In the genomic region with DNA sequence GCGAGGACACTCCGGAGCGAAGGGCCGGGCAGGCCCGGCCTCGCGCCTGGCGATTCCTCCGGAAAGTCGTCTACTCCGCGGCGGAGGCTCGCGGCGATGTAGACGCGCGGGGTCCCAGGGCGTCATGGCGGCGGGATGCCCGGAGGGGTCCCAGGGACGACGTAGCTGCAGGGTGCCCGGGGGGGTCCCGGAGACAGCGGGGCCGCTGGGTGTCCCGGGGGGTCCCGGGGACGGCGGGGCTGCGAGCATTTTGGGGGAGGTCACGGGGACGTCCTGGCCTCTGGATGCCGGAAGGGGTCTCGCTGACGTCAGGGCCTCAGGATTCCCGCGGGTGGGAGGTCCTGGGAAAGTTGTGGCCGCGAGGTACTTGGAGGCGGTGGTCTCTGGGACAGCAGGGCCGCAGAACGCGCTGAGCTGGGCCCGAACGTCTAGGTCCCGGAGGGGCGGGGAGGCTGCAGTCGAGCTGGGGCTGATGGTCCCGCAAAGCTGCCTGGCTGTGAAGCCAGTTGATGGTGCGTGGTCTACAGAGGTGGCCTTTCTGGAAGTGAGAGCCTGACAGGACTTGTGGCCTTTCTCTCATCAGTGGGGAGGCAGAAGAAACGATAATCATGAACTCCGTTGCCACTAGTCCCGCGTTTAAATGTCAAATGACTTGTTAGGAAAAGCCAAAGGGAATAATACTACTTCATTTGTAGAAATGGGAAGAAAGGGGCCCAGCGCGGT, we compare ENCODE assay signal across 8 cellular contexts.
DNase-seq lines count a peak whose midpoint lies in the region; ATAC-seq and TF ChIP-seq lines count a peak whose summit lies in the region.

No MANE protein-coding gene starts in this region.

- DNase-seq in NCI-H1417 (lab: John Stamatoyannopoulos, UW), result peak in 2 of 3 experiments; percentile 19 to 42
- DNase-seq in NCI-H1417 treated with DMSO at 0.1 percent for 48 hours (lab: John Stamatoyannopoulos, UW), result no peak
- peak; percentile 14 for DNase-seq in effector CD4-positive, alpha-beta T cell
- peak; percentile 12 to 28 for DNase-seq in memory B cell (ENCODE audit: low spot score in 2 of 2)
- no peak for DNase-seq in NCI-H1092 treated with DMSO at 0.1 percent for 48 hours (lab: John Stamatoyannopoulos, UW)

- no peaks in the 10 kb centered on the region for H3K27me3 Mint-ChIP-seq in memory B cell
- no peaks in the 10 kb centered on the region for H3K27me3 Mint-ChIP-seq in stimulated activated naive CD8-positive, alpha-beta T cell treated with anti-CD3 and anti-CD28 coated beads, Interleukin-15, Interleukin-2, amounts not matched to agents 100 ng/mL and 50 ng/mL, for 24 hours

- no peak for TF ChIP-seq CTCF in WI38 (IDR thresholded peaks at IDR 0.05; ENCODE audit: low read depth, low read length)

- H3K4me3 ChIP-seq in WI38 (ENCODE audit: low read depth, low read length), result peak overlapping the region; percentile 97

- H3K9me3 Mint-ChIP-seq in memory B cell, result no peaks in the 10 kb centered on the region
- H3K9me3 Mint-ChIP-seq in stimulated activated naive CD8-positive, alpha-beta T cell treated with anti-CD3 and anti-CD28 coated beads, Interleukin-15, Interleukin-2, amounts not matched to agents 100 ng/mL and 50 ng/mL, for 24 hours, result no peaks in the 10 kb centered on the region

- peaks cover 6% of the 10 kb centered on the region for H3K4me1 Mint-ChIP-seq in memory B cell
- H3K4me1 Mint-ChIP-seq in stimulated activated naive CD8-positive, alpha-beta T cell treated with anti-CD3 and anti-CD28 coated beads, Interleukin-15, Interleukin-2, amounts not matched to agents 100 ng/mL and 50 ng/mL, for 24 hours (ENCODE audit: low read depth), result peaks cover 24% of the 10 kb centered on the region

- peaks cover 12% of the 10 kb centered on the region for H3K36me3 Mint-ChIP-seq in memory B cell
- peaks cover 51% of the 10 kb centered on the region for H3K36me3 Mint-ChIP-seq in stimulated activated naive CD8-positive, alpha-beta T cell treated with anti-CD3 and anti-CD28 coated beads, Interleukin-15, Interleukin-2, amounts not matched to agents 100 ng/mL and 50 ng/mL, for 24 hours (ENCODE audit: low read depth)

- H3K27ac Mint-ChIP-seq in memory B cell, result peak overlapping the region; percentile 98
- peak overlapping the region; percentile 93 for H3K27ac Mint-ChIP-seq in stimulated activated naive CD8-positive, alpha-beta T cell treated with anti-CD3 and anti-CD28 coated beads, Interleukin-15, Interleukin-2, amounts not matched to agents 100 ng/mL and 50 ng/mL, for 24 hours

- ATAC-seq in HG03571 (IDR thresholded peaks at IDR 0.05; ENCODE audit: unreplicated experiment) (peak; percentile 1), memory B cell (ENCODE audit: low read depth) (no peak)

- H3K4me3 Mint-ChIP-seq in memory B cell, result peak overlapping the region; percentile 97
- H3K4me3 Mint-ChIP-seq in stimulated activated naive CD8-positive, alpha-beta T cell treated with anti-CD3 and anti-CD28 coated beads, Interleukin-15, Interleukin-2, amounts not matched to agents 100 ng/mL and 50 ng/mL, for 24 hours, result peak overlapping the region; percentile 96

Comparison
In these comparisons a context has a peak if more than half of its experiments do, and no peak if none do; other contexts are left out.
1. DNase-seq: peak in NCI-H1417 (2 of 3), effector CD4-positive, alpha-beta T cell (single experiment) and memory B cell (2 of 2); none in NCI-H1417 treated with DMSO at 0.1 percent for 48 hours (single experiment) and NCI-H1092 treated with DMSO at 0.1 percent for 48 hours (single experiment).